6 cellular contexts compared by ENCODE assay signal in the genomic region with DNA sequence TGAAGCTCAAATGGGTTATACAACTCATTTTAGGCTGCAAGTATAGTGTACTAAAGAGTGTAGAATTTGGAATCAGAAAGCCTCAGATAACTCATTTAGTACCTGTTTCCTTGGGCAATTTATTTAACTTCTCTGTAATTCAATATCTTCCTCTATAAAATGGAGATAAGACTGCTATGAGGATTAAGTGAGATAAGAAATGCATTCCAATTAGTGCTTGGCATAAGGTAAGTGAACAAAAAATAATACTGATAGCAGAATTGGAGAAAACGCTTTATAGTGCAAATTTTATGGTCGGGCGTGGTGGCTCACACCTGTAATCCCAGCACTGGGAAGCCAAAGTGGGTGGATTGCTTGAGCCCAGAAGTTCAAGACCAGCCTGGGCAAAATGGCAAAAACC. TPM values are rescaled to one million over a fixed set of nuclear protein-coding genes. Genes with fewer than 3 reads are reported as not detected.
"Had no signal": no experiment of that assay in that cellular context is flagged by ENCODE, and none has a peak within 500 bp of the region (broad histone marks: within the 10 kb centered on the region; RNA-seq: fewer than 3 reads in every experiment).

No MANE protein-coding gene starts in this region.

- H3K27ac ChIP-seq: GM23248 had no signal

- H3K9ac ChIP-seq: GM23248 had no signal

- H2AFZ ChIP-seq: GM23248 had no signal

- H3K9me3 ChIP-seq: HAP-1 had no signal

- ATAC-seq: HCT116 had no signal

- DNase-seq: GM23248, GOT3, H7, IMR-90 had no signal

- H3K4me3 ChIP-seq: GM23248, HAP-1 had no signal

RNA-seq across cellular contexts. Expression of gene DACH1, which starts 25.0 kb away (rescaled TPM):
- total RNA-seq: GM23248, IMR-90 had no signal
- polyA plus RNA-seq: GM23248, IMR-90 had no signal
